In the genomic region with DNA sequence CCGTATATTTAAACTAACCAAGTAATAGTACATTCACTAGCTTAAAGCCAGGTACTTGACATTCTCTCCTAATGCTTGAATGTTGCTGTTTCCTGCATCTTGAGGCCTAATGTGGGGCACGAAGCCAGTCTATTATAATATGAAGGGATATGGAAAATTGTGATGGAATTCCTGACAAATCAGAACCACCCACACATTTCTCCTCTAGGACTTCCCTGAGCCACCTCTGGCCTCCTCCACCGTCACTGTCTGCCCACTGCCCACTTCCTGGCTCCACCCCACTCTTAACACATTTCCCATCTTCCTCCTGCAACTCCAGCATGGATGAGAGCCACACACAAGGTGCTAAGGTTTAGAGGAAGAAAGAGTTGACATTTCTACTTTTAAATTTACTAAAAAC, we compare ENCODE assay signal across 25 cellular contexts. TPM values are rescaled to one million over a fixed set of nuclear protein-coding genes. Genes with fewer than 3 reads are reported as not detected.
DNase-seq lines count a peak whose midpoint lies in the region; ATAC-seq and TF ChIP-seq lines count a peak whose summit lies in the region.
"Had no signal": no experiment of that assay in that cellular context is flagged by ENCODE, and none has a peak within 500 bp of the region (broad histone marks: within the 10 kb centered on the region; RNA-seq: fewer than 3 reads in every experiment).

No MANE protein-coding gene starts in this region.

- 52 to 71% (median 64%) methylated on average over 3 of the region's 3 CpGs for WGBS in heart left ventricle, 4 donors
- WGBS in trophoblast cell (ENCODE audit: extremely low coverage, insufficient coverage, insufficient read length), result no CpG with 5 or more reads among the region's 3 CpGs

- H3K27ac ChIP-seq in heart left ventricle (peak overlapping the region in 7 of 12 donors; percentile 5 to 59 (median 22)), GM23338 (ENCODE audit: low read depth) (no peak overlapping the region), trophoblast cell (ENCODE audit: low read depth, low read length) (peak overlapping the region; percentile 100), tibial artery (no peak overlapping the region)
- H3K27ac ChIP-seq: PC-9 had no signal

- peak overlapping the region; percentile 76 for H2BK120ac ChIP-seq in trophoblast cell (ENCODE audit: insufficient read depth, low read length, poor library complexity)

- peak overlapping the region; percentile 90 for H2BK12ac ChIP-seq in trophoblast cell (ENCODE audit: low read length)

- intact Hi-C loops in heart left ventricle (cut with DNase I) (loop anchor here in 2 of 10 donors (5.0 to 10.0 kb wide), 2 partner anchors 66 to 282 kb away; partner anchors contain the start of gene GALNT1 (in 1 of the 2)), Right ventricle myocardium inferior (cut with DNase I) (no loop called here), tibial artery (cut with DNase I; ENCODE audit: low total_unique reads) (no loop called here)

- TF ChIP-seq CTCF in heart left ventricle (IDR thresholded peaks at IDR 0.05) (no peak), GM23338 (conservative IDR thresholded peaks at IDR 0.05; ENCODE audit: low read depth in 2 of 2) (no peak), chondrocyte (IDR thresholded peaks at IDR 0.05) (no peak), tibial artery (IDR thresholded peaks at IDR 0.05) (no peak)

- peak overlapping the region; percentile 59 for H3K18ac ChIP-seq in trophoblast cell (ENCODE audit: low read length)

- H3K9ac ChIP-seq in trophoblast cell (ENCODE audit: low read length), result no peak overlapping the region

- H4K12ac ChIP-seq in trophoblast cell (ENCODE audit: low read depth, low read length), result no peak overlapping the region

- H3K4me3 Mint-ChIP-seq in GM23338 (no peak overlapping the region), chondrocyte (ENCODE audit: unreplicated experiment) (no peak overlapping the region)
- H3K4me3 Mint-ChIP-seq: CD14-positive monocyte; CD8-positive, alpha-beta memory T cell had no signal

- DNase-seq in heart left ventricle, result peak in 1 of 5 donors; percentile 41
- no peak for DNase-seq in Right ventricle myocardium inferior (ENCODE audit: missing footprints)
- no peak for DNase-seq in GM23338 (ENCODE audit: low spot score)
- no peak for DNase-seq in chondrocyte (ENCODE audit: low spot score)
- DNase-seq in trophoblast cell, result no peak
- DNase-seq in tibial artery, result no peak
- DNase-seq in DMS153 treated with DMSO at 0.1 percent for 48 hours (lab: John Stamatoyannopoulos, UW; ENCODE audit: unreplicated experiment), result no peak
- DNase-seq: 8988T; ACHN; BE2C; Calu3; CD8-positive, alpha-beta memory T cell; DMS153; KBM-7; NCI-H1048; NCI-H1417; NCI-H1694; NCI-H2029 treated with DMSO at 0.1 percent for 48 hours; NCI-H2227 treated with DMSO at 0.1 percent for 48 hours; NCI-H526 treated with DMSO at 0.1 percent for 48 hours; PC-9; RPMI8226; SHP77 treated with DMSO at 0.1 percent for 48 hours had no signal

- H3K36me3 ChIP-seq in heart left ventricle (no peaks in the 10 kb centered on the region), GM23338 (ENCODE audit: insufficient read depth) (no peaks in the 10 kb centered on the region), trophoblast cell (ENCODE audit: control insufficient read depth in 1 of 2, insufficient read depth in 2 of 2, low read length in 2 of 2) (no peaks in the 10 kb centered on the region), tibial artery (no peaks in the 10 kb centered on the region)
- H3K36me3 ChIP-seq: BE2C had no signal

- H3K79me2 ChIP-seq in GM23338 (replicated peaks; ENCODE audit: insufficient read depth) (no peaks in the 10 kb centered on the region), trophoblast cell (ENCODE audit: control insufficient read depth, insufficient read depth, low read length, poor library complexity) (peaks cover 2% of the 10 kb centered on the region)

- H4K91ac ChIP-seq in trophoblast cell (ENCODE audit: low read depth, low read length), result peak overlapping the region; percentile 75

- H3K36me3 Mint-ChIP-seq in GM23338 (ENCODE audit: low read depth) (no peaks in the 10 kb centered on the region), chondrocyte (ENCODE audit: low read depth) (no peaks in the 10 kb centered on the region)
- H3K36me3 Mint-ChIP-seq: CD14-positive monocyte; CD8-positive, alpha-beta memory T cell had no signal

- H3K27me3 Mint-ChIP-seq in GM23338 (ENCODE audit: insufficient read depth, low read depth, poor library complexity), result no peaks in the 10 kb centered on the region
- no peaks in the 10 kb centered on the region for H3K27me3 Mint-ChIP-seq in chondrocyte (ENCODE audit: low read depth)
- H3K27me3 Mint-ChIP-seq: CD8-positive, alpha-beta memory T cell had no signal

- H3K27me3 ChIP-seq in heart left ventricle, result no peaks in the 10 kb centered on the region
- no peaks in the 10 kb centered on the region for H3K27me3 ChIP-seq in GM23338 (ENCODE audit: insufficient read depth)
- no peaks in the 10 kb centered on the region for H3K27me3 ChIP-seq in trophoblast cell (ENCODE audit: insufficient read depth, low read length)
- no peaks in the 10 kb centered on the region for H3K27me3 ChIP-seq in tibial artery
- H3K27me3 ChIP-seq: BE2C had no signal

- H3K4me1 Mint-ChIP-seq in GM23338 (peaks cover 29% of the 10 kb centered on the region), chondrocyte (ENCODE audit: low read depth) (peaks cover 61% of the 10 kb centered on the region)
- H3K4me1 Mint-ChIP-seq: CD8-positive, alpha-beta memory T cell had no signal

- H3K4ac ChIP-seq in trophoblast cell (ENCODE audit: low read depth, low read length), result no peak overlapping the region

- H3K14ac ChIP-seq in trophoblast cell (ENCODE audit: low read length), result peak overlapping the region; percentile 71

- H2AK5ac ChIP-seq in trophoblast cell (ENCODE audit: low read length), result no peak overlapping the region

- H3K9me3 ChIP-seq in heart left ventricle (no peaks in the 10 kb centered on the region), trophoblast cell (ENCODE audit: insufficient read depth, low read depth, low read length) (no peaks in the 10 kb centered on the region), tibial artery (no peaks in the 10 kb centered on the region)
- H3K9me3 ChIP-seq: BE2C had no signal

- peak overlapping the region; percentile 80 for H2AFZ ChIP-seq in GM23338
- H2AFZ ChIP-seq in trophoblast cell (ENCODE audit: insufficient read depth, low read length, poor library complexity), result no peak overlapping the region
- H2AFZ ChIP-seq: PC-9 had no signal

- H3K9me3 Mint-ChIP-seq in GM23338 (no peaks in the 10 kb centered on the region), chondrocyte (ENCODE audit: low read depth) (no peaks in the 10 kb centered on the region)
- H3K9me3 Mint-ChIP-seq: CD14-positive monocyte; CD8-positive, alpha-beta memory T cell had no signal

- peaks cover 46% of the 10 kb centered on the region for H3K79me1 ChIP-seq in trophoblast cell (ENCODE audit: low read length)

- peak in 1 of 4 donors; percentile 63 for ATAC-seq in heart left ventricle
- no peak for ATAC-seq in Right ventricle myocardium inferior
- no peak for ATAC-seq in GM23338
- no peak for ATAC-seq in HG03565 (IDR thresholded peaks at IDR 0.05; ENCODE audit: unreplicated experiment)

- H3K9me2 ChIP-seq in GM23338 (ENCODE audit: insufficient read depth), result 0 out of 2 replicates have a peak, but pooled peaks cover 10% of the 10 kb centered on the region

- no peak overlapping the region for H3K4me2 ChIP-seq in GM23338
- H3K4me2 ChIP-seq in trophoblast cell (ENCODE audit: low read length), result no peak overlapping the region

- H3K23ac ChIP-seq in trophoblast cell (ENCODE audit: low read length), result no peak overlapping the region

- H4K20me1 ChIP-seq in GM23338 (replicated peaks; ENCODE audit: insufficient read depth), result no peaks in the 10 kb centered on the region

- peak overlapping the region; percentile 59 for H4K8ac ChIP-seq in trophoblast cell (ENCODE audit: low read depth, low read length)

- H3K4me3 ChIP-seq in heart left ventricle, result no peak overlapping the region
- no peak overlapping the region for H3K4me3 ChIP-seq in GM23338
- no peak overlapping the region for H3K4me3 ChIP-seq in trophoblast cell (ENCODE audit: low read depth, low read length)
- no peak overlapping the region for H3K4me3 ChIP-seq in tibial artery
- H3K4me3 ChIP-seq: PC-9 had no signal

- H3K4me1 ChIP-seq in heart left ventricle (peaks cover 0 to 29% (median 14%) of the 10 kb centered on the region in 12 donors), GM23338 (ENCODE audit: insufficient read depth) (peaks cover 8% of the 10 kb centered on the region; the same call in 1 of the 2 replicates), trophoblast cell (ENCODE audit: control insufficient read depth in 1 of 2, insufficient read depth in 2 of 2, low read length in 2 of 2) (peaks cover 34 to 42% of the 10 kb centered on the region in 2 experiments), tibial artery (peaks cover 0 to 18% (median 10%) of the 10 kb centered on the region in 4 donors)
- H3K4me1 ChIP-seq: BE2C had no signal

- no peak for TF ChIP-seq POLR2A in heart left ventricle (IDR thresholded peaks at IDR 0.05)

- H3K27ac Mint-ChIP-seq in GM23338, result no peak overlapping the region
- peak overlapping the region; percentile 99 for H3K27ac Mint-ChIP-seq in chondrocyte (ENCODE audit: unreplicated experiment)
- H3K27ac Mint-ChIP-seq: CD14-positive monocyte; CD8-positive, alpha-beta memory T cell had no signal

- no peaks in the 10 kb centered on the region for H3F3A ChIP-seq in GM23338 (replicated peaks; ENCODE audit: low read depth)

- peak overlapping the region; percentile 75 for H2BK5ac ChIP-seq in trophoblast cell (ENCODE audit: low read depth, low read length, poor library complexity)

TF ChIP-seq in GM23338, 12 proteins besides CTCF, POLR2A, EP300 and RAD21:
- no peak for TF ChIP-seq JUNB (IDR thresholded peaks at IDR 0.05; ENCODE audit: unreplicated experiment)
TF ChIP-seq in GM23338: peak in this region for 0.

RNA-seq across cellular contexts. Expression of gene INO80C, which starts 19.0 kb away (rescaled TPM):
- total RNA-seq in heart left ventricle (10 to 100 TPM in 7 of 9 donors, 1 to 10 TPM in 2; 5.6 to 29.0 (median 22.3) TPM), Right ventricle myocardium inferior (21.3 TPM), chondrocyte (22.7 to 25.4 TPM (median 23.7 TPM) in 3 replicates)
- polyA plus RNA-seq in heart left ventricle (10 to 100 TPM; 24.7 to 25.2 TPM), GM23338 (2016; fragmentation: Nextera tagmentation; extraction: Ambion mirVana) (52.3 and 52.8 TPM in 2 replicates)
- 16.3 and 22.6 TPM in 2 replicates for total RNA-seq in GM23338 (2014; rRNA removed; shearing (Covaris generic))
- 23.4 and 24.5 TPM in 2 replicates for polyA plus RNA-seq in trophoblast cell (2013)

Comparison
In these comparisons a context has a peak if more than half of its experiments do, and no peak if none do; other contexts are left out.
1. H3K27ac ChIP-seq: peak in heart left ventricle (7 of 12) and trophoblast cell (single experiment); none in GM23338 (single experiment) and tibial artery (0 of 2).